10 cellular contexts compared by ENCODE assay signal in the genomic region with DNA sequence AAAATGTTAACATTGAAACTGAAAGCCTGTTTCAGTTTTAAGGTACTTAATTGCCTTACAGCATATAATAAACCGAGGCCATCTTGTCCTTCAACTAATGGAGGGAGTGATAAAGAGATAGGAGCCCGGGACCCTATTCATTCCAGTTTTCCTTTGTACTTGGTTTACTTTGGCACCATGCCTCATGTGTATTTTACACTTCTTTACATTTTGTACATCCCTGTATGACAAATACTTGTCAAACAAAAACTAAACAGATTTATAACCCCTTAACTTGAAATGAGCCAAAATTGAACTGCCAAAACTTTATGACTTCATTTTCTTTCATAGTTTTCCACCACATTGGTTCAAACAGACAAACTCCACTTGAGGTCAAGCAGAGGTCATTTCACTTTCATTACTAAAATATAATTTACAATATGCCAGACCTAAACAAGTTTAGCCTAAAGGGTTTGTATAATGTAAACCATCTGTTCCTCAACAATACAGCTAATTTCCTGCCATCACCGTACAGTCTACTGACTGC. TPM values are rescaled to one million over a fixed set of nuclear protein-coding genes. Genes with fewer than 3 reads are reported as not detected.
DNase-seq lines count a peak whose midpoint lies in the region; ATAC-seq and TF ChIP-seq lines count a peak whose summit lies in the region.
"Had no signal": no experiment of that assay in that cellular context is flagged by ENCODE, and none has a peak within 500 bp of the region (broad histone marks: within the 10 kb centered on the region; RNA-seq: fewer than 3 reads in every experiment).

No MANE protein-coding gene starts in this region.

- peaks cover 5% of the 10 kb centered on the region for H3K9me3 Mint-ChIP-seq in progenitor cell of endocrine pancreas (ENCODE audit: low read depth)

- peaks cover 57% of the 10 kb centered on the region for H3K36me3 Mint-ChIP-seq in progenitor cell of endocrine pancreas (ENCODE audit: insufficient read depth)

- DNase-seq in HS-5 (ENCODE audit: low read depth) (peak; percentile 18), SHP77 treated with DMSO at 0.1 percent for 48 hours (lab: John Stamatoyannopoulos, UW) (peak; percentile 24), mucosa of descending colon (no peak), left ventricle myocardium inferior (no peak), GM10266 (ENCODE audit: extremely low spot score) (no peak), iPS-NIHi11 (ENCODE audit: low spot score) (no peak), progenitor cell of endocrine pancreas (ENCODE audit: low spot score, unreplicated experiment) (no peak)

- peaks cover 7% of the 10 kb centered on the region for H3K4me1 Mint-ChIP-seq in progenitor cell of endocrine pancreas (ENCODE audit: low read depth)

- H3K27ac Mint-ChIP-seq in progenitor cell of endocrine pancreas, result no peak overlapping the region

- intact Hi-C loops in mucosa of descending colon (cut with DNase I, micrococcal nuclease) (loop anchor here in 1 of 2 donors (10.0 kb wide), 1 partner anchor 62 kb away; no protein-coding TSS in a partner anchor), left ventricle myocardium inferior (cut with micrococcal nuclease) (no loop called here)

- H3K9me3 ChIP-seq in mucosa of descending colon (no peaks in the 10 kb centered on the region), left ventricle myocardium inferior (replicated peaks) (no peaks in the 10 kb centered on the region)

- no peaks in the 10 kb centered on the region for H3K27me3 ChIP-seq in left ventricle myocardium inferior (ENCODE audit: low read depth)

- H3K4me3 ChIP-seq in mucosa of descending colon (no peak overlapping the region), left ventricle myocardium inferior (no peak overlapping the region)

- no peak overlapping the region for H3K27ac ChIP-seq in left ventricle myocardium inferior (replicated peaks)
- H3K27ac ChIP-seq: parathyroid adenoma had no signal

- TF ChIP-seq CTCF in mucosa of descending colon (IDR thresholded peaks at IDR 0.05) (no peak), left ventricle myocardium inferior (IDR thresholded peaks at IDR 0.05; ENCODE audit: borderline replicate concordance) (no peak), GM10266 (IDR thresholded peaks at IDR 0.05; ENCODE audit: control insufficient read depth, insufficient read depth, low read depth, missing control alignments) (no peak), progenitor cell of endocrine pancreas (IDR thresholded peaks at IDR 0.05; ENCODE audit: unreplicated experiment) (no peak)

- no peaks in the 10 kb centered on the region for H3K36me3 ChIP-seq in mucosa of descending colon (ENCODE audit: low read depth)
- H3K36me3 ChIP-seq in left ventricle myocardium inferior, result peaks cover 4% of the 10 kb centered on the region

- H3K27me3 Mint-ChIP-seq in progenitor cell of endocrine pancreas, result no peaks in the 10 kb centered on the region

- H3K4me3 Mint-ChIP-seq in progenitor cell of endocrine pancreas (ENCODE audit: low read depth), result no peak overlapping the region

- ATAC-seq in GM19455 (IDR thresholded peaks at IDR 0.05; ENCODE audit: unreplicated experiment) (peak; percentile 55), mucosa of descending colon (peak; percentile 74)

- H3K4me1 ChIP-seq in mucosa of descending colon (ENCODE audit: low read depth), result peaks cover 7% of the 10 kb centered on the region
- H3K4me1 ChIP-seq in left ventricle myocardium inferior, result peaks cover 22% of the 10 kb centered on the region
- H3K4me1 ChIP-seq: parathyroid adenoma had no signal

RNA-seq across cellular contexts. Expression of a gene that starts 30.9 kb away (rescaled TPM):
- not detected for total RNA-seq in mucosa of descending colon
- 0.85 TPM for total RNA-seq in left ventricle myocardium inferior
- not detected in 2 replicates for total RNA-seq in progenitor cell of endocrine pancreas
- total RNA-seq: epithelial cell of proximal tubule had no signal

Comparison
In these comparisons a context has a peak if more than half of its experiments do, and no peak if none do; other contexts are left out.
1. DNase-seq: peak in HS-5 (single experiment) and SHP77 treated with DMSO at 0.1 percent for 48 hours (single experiment); none in mucosa of descending colon (0 of 3), left ventricle myocardium inferior (single experiment), GM10266 (single experiment), iPS-NIHi11 (single experiment) and progenitor cell of endocrine pancreas (single experiment).